ENCODE assay signal across 25 cellular contexts in genomic region chr1:169588112-169588511, GRCh38. TPM values are rescaled to one million over a fixed set of nuclear protein-coding genes. Genes with fewer than 3 reads are reported as not detected.
"Had no signal": no experiment of that assay in that cellular context is flagged by ENCODE, and none has a peak within 500 bp of the region (broad histone marks: within the 10 kb centered on the region; RNA-seq: fewer than 3 reads in every experiment).

No MANE protein-coding gene starts in this region.

- ATAC-seq: heart right ventricle, left colon, lower lobe of right lung, mucosa of descending colon, pancreas, psoas muscle had no signal

- H3K9ac ChIP-seq: SK-N-SH had no signal

- DNase-seq: activated CD4-positive, alpha-beta T cell treated with anti-CD3 and anti-CD28 coated beads for 1 hour; aorta; effector CD4-positive, alpha-beta T cell; heart right ventricle; left colon; lower lobe of right lung; mesendoderm; mucosa of descending colon; nephron progenitor cell; pancreas; psoas muscle; SK-N-SH; stimulated activated CD4-positive, alpha-beta T cell treated with anti-CD3 and anti-CD28 coated beads, Interleukin-1b, Interleukin-23, amount 100 ng/mL, for 48 hours; stomach; WERI-Rb-1 had no signal

- H3K36me3 Mint-ChIP-seq: brain had no signal

- H3K27me3 ChIP-seq: right atrium auricular region had no signal

- FAIRE-seq: endometrium, keratinocyte, pancreas, urothelium cell line had no signal

- H3K4me3 ChIP-seq: heart right ventricle, lower lobe of right lung, mucosa of descending colon, pancreas, psoas muscle, right atrium auricular region, stomach, suprapubic skin, tibial nerve had no signal

- H3K27ac ChIP-seq: heart right ventricle, lower lobe of right lung, pancreas, psoas muscle, right atrium auricular region, stomach, suprapubic skin, tibial nerve, WERI-Rb-1 had no signal

- H3K36me3 ChIP-seq: heart right ventricle, lower lobe of right lung, pancreas, right atrium auricular region, stomach, suprapubic skin, tibial nerve, WERI-Rb-1 had no signal

- H3K9me3 ChIP-seq: heart right ventricle, lower lobe of right lung, mucosa of descending colon, pancreas, psoas muscle, right atrium auricular region, SK-N-SH, stomach, suprapubic skin, tibial nerve had no signal

- H3K27ac Mint-ChIP-seq: brain; dendritic cell treated with granulocyte-macrophage colony-stimulating factor and Interleukin-4, amounts not matched to agents 40 ng/mL and 50 ng/mL, for 4 days; nephron progenitor cell had no signal

- H3K9me3 Mint-ChIP-seq: brain; dendritic cell treated with granulocyte-macrophage colony-stimulating factor and Interleukin-4, amounts not matched to agents 40 ng/mL and 50 ng/mL, for 4 days; nephron progenitor cell had no signal

- H3K27me3 Mint-ChIP-seq: dendritic cell treated with granulocyte-macrophage colony-stimulating factor and Interleukin-4, amounts not matched to agents 40 ng/mL and 50 ng/mL, for 4 days had no signal

- H3K4me1 ChIP-seq: pancreas had no signal

- H3K4me2 ChIP-seq: SK-N-SH had no signal

- H3K4me3 Mint-ChIP-seq: brain; dendritic cell treated with granulocyte-macrophage colony-stimulating factor and Interleukin-4, amounts not matched to agents 40 ng/mL and 50 ng/mL, for 4 days; nephron progenitor cell had no signal

RNA-seq across cellular contexts. Expression of gene F5, which starts 1.8 kb away (rescaled TPM):
- total RNA-seq: epithelial cell of proximal tubule, fibroblast of villous mesenchyme had no signal

RNA-seq across cellular contexts. Expression of gene SELP, which starts 41.8 kb away (rescaled TPM):
- total RNA-seq: epithelial cell of proximal tubule, fibroblast of villous mesenchyme had no signal
- polyA plus RNA-seq: SK-N-SH had no signal
